ENCODE assay signal across 27 cellular contexts in the genomic region with DNA sequence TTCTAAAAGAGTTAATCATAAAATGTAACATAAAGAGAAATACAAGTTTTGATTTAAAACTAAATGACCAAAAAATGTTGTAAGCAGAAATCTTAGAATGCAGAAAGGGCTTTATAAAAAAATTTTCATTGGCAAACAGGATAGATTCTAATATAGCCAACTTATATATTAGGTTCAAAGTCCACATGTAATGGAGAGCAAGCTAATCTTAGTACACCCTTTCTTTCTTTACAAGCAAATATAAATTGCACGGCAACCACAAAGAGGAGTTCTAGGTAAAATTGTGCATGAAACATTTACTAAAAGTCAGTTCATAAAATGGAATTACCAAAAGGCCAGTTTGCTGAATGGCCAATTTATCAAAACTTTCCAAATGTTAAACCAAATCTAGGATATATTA.
"Had no signal": no experiment of that assay in that cellular context is flagged by ENCODE, and none has a peak within 500 bp of the region (broad histone marks: within the 10 kb centered on the region; RNA-seq: fewer than 3 reads in every experiment).

No MANE protein-coding gene starts in this region.

- H3K36me3 Mint-ChIP-seq: mesothelial cell of epicardium had no signal

- H3K4me3 Mint-ChIP-seq: endodermal cell, mesothelial cell of epicardium had no signal

- H3K4me1 Mint-ChIP-seq: endodermal cell had no signal

- FAIRE-seq: colon, endometrium, kidney had no signal

- H3K27me3 ChIP-seq: dorsolateral prefrontal cortex, esophagus squamous epithelium, gastrocnemius medialis, heart right ventricle, left lung had no signal

- H3K4me1 ChIP-seq: esophagus squamous epithelium, gastrocnemius medialis, heart right ventricle, left lung, lower lobe of right lung had no signal

- H3K27ac Mint-ChIP-seq: endodermal cell, mesothelial cell of epicardium had no signal

- H3K27ac ChIP-seq: coronary artery, dorsolateral prefrontal cortex, epithelial cell of prostate, esophagus squamous epithelium, gastrocnemius medialis, heart right ventricle, left lung, lower lobe of right lung had no signal

- ATAC-seq: esophagus mucosa, gastrocnemius medialis, heart right ventricle, left lung, left ventricle myocardium superior, lower lobe of right lung had no signal

- H3K9me3 ChIP-seq: esophagus squamous epithelium, gastrocnemius medialis, heart right ventricle, left lung, lower lobe of right lung had no signal

- H3K36me3 ChIP-seq: esophagus squamous epithelium, gastrocnemius medialis, heart right ventricle, left lung, lower lobe of right lung had no signal

- H3K9me3 Mint-ChIP-seq: endodermal cell had no signal

- H3K4me3 ChIP-seq: coronary artery, dorsolateral prefrontal cortex, esophagus squamous epithelium, gastrocnemius medialis, heart right ventricle, left lung, lower lobe of right lung had no signal

- DNase-seq: dermis blood vessel endothelial cell; dorsolateral prefrontal cortex; effector CD4-positive, alpha-beta T cell; effector memory CD4-positive, alpha-beta T cell; endodermal cell; erythroblast; esophagus squamous epithelium; foreskin fibroblast; foreskin melanocyte; gastrocnemius medialis; glutamatergic neuron; head of caudate nucleus; heart right ventricle; hippocampal formation; islet precursor cell; kidney; kidney glomerular epithelial cell; left ventricle myocardium superior; lower lobe of right lung; mesenchymal stem cell had no signal
